ENCODE assay signal across 20 cellular contexts in genomic region chr5:167908596-167908995, GRCh38.
A peak's percentile ranks its signal among the peaks of the same experiment; 100 is the strongest.
DNase-seq lines count a peak whose midpoint lies in the region; ATAC-seq, FAIRE-seq and TF ChIP-seq lines count a peak whose summit lies in the region.
"Had no signal": no experiment of that assay in that cellular context is flagged by ENCODE, and none has a peak within 500 bp of the region (broad histone marks: within the 10 kb centered on the region; RNA-seq: fewer than 3 reads in every experiment).

No MANE protein-coding gene starts in this region.

- H3K4me3 ChIP-seq in A673 (ENCODE audit: low read depth, low read length, poor library complexity, severe bottlenecking): no peak overlapping the region
- H3K4me3 ChIP-seq in H1 (ENCODE audit: extremely low read depth in 1 of 4, insufficient read depth in 2 of 4, low read depth in 3 of 4, low read length in 4 of 4): no peak overlapping the region

- no peaks in the 10 kb centered on the region for H3K79me2 ChIP-seq in H1 (ENCODE audit: control insufficient read depth in 1 of 2, insufficient read depth in 2 of 2, low read length in 2 of 2)

- no peak overlapping the region for H3K23ac ChIP-seq in H1 (ENCODE audit: insufficient read length)

- no peak overlapping the region for H4K91ac ChIP-seq in H1 (replicated peaks; ENCODE audit: insufficient read length, low read length)

- H3K4me2 ChIP-seq in H1 (ENCODE audit: insufficient read depth in 1 of 2, low read depth in 2 of 2, low read length in 2 of 2): no peak overlapping the region

- FAIRE-seq in H1 (lab: Jason Lieb, UNC): no peak
- FAIRE-seq: H54 had no signal

- H3K9me3 ChIP-seq in A673 (ENCODE audit: low read depth, low read length, poor library complexity, severe bottlenecking) (no peaks in the 10 kb centered on the region), H1 (ENCODE audit: insufficient read depth in 2 of 2, low read depth in 1 of 2, low read length in 1 of 2) (no peaks in the 10 kb centered on the region)

- no peak overlapping the region; the same call in 1 of the 2 replicates for H2BK12ac ChIP-seq in H1 (ENCODE audit: low read depth, low read length)

- H3K23me2 ChIP-seq in H1 (ENCODE audit: low read depth, low read length): no peaks in the 10 kb centered on the region

- no peak overlapping the region for H2BK5ac ChIP-seq in H1 (ENCODE audit: low read depth, low read length)

- no peak overlapping the region for H2AFZ ChIP-seq in H1 (ENCODE audit: low read length)

- no peaks in the 10 kb centered on the region for H4K20me1 ChIP-seq in H1 (replicated peaks in 1 of 2; ENCODE audit: control insufficient read depth in 1 of 2, insufficient read depth in 2 of 2, low read length in 2 of 2)

- no peak overlapping the region for H3K9ac ChIP-seq in H1 (replicated peaks in 1 of 4; ENCODE audit: extremely low read depth in 1 of 4, low read depth in 3 of 4, low read length in 3 of 4)

- no peaks in the 10 kb centered on the region for H3K27me3 ChIP-seq in A673 (replicated peaks; ENCODE audit: insufficient read depth, low read depth, low read length, poor library complexity)
- H3K27me3 ChIP-seq in H1 (replicated peaks in 1 of 4; ENCODE audit: control insufficient read depth in 3 of 4, extremely low read depth in 1 of 4, insufficient read depth in 3 of 4, low read length in 3 of 4): peaks cover 0 to 1% (median 0%) of the 10 kb centered on the region in 4 experiments; a peak in 1 of 7 replicates

- no peak for TF ChIP-seq CTCF in A673 (conservative IDR thresholded peaks at IDR 0.05; ENCODE audit: low read depth, low read length)
- TF ChIP-seq CTCF in H1 (IDR thresholded peaks at IDR 0.05; ENCODE audit: control extremely low read depth in 1 of 3, insufficient read depth in 1 of 3, low read depth in 1 of 3, low read length in 3 of 3): no peak

- H2AK5ac ChIP-seq in H1 (ENCODE audit: low read depth, low read length): no peak overlapping the region

- H4K8ac ChIP-seq in H1 (ENCODE audit: extremely low read depth, insufficient read depth, low read length): no peak overlapping the region

- no peak overlapping the region for H2BK20ac ChIP-seq in H1 (ENCODE audit: low read length)

- DNase-seq in A673 (ENCODE audit: low spot score) (peak; percentile 78), HT1080 (ENCODE audit: low read depth) (peak; percentile 14), RPMI7951 (ENCODE audit: low read depth) (peak; percentile 54), H1 (ENCODE audit: low read depth in 1 of 2, low spot score in 2 of 2) (no peak), posterior cingulate gyrus (no peak), occipital lobe (lab: John Stamatoyannopoulos, UW) (no peak), NOMO-1 (lab: John Stamatoyannopoulos, UW; ENCODE audit: unreplicated experiment in 2 of 2) (no peak)
- DNase-seq: GF-D8; Kasumi-1; NCI-H1105 treated with DMSO at 0.1 percent for 48 hours; NCI-H2081; NCI-H2171; NCI-H446; NK-92 treated with Interleukin-12 subunit alpha and Interleukin-12 subunit beta, amount 100 ng/mL, for 24 hours; SW 1271 had no signal

- TF ChIP-seq EP300 in H1 (IDR thresholded peaks at IDR 0.05; ENCODE audit: borderline replicate concordance in 1 of 2, low read depth in 2 of 2, low read length in 2 of 2): no peak

- no TSS peak for BruUV-seq in A673 (replicated peaks; lab: Mats Ljungman, UMichigan)

- TF ChIP-seq POLR2A in H1 (IDR thresholded peaks at IDR 0.05; ENCODE audit: control extremely low read depth in 1 of 2, low read depth in 2 of 2, low read length in 2 of 2): no peak

- intact Hi-C loops in A673 (cut with micrococcal nuclease; ENCODE audit: unreplicated experiment) (no loop called here), posterior cingulate gyrus (cut with DNase I) (no loop called here)

- CTCF ChIA-PET in A673 (lab: Charles Lee): no interaction called here
- CTCF ChIA-PET in H1 (lab: Charles Lee; ENCODE audit: partially characterized antibody): interaction anchor here (0.6 kb wide), 1 partner anchor 10 kb away, joined by 3 read pairs; no protein-coding TSS in a partner anchor

- H3K36me3 ChIP-seq in A673 (ENCODE audit: insufficient read depth, low read length, poor library complexity, severe bottlenecking): no peaks in the 10 kb centered on the region
- no peaks in the 10 kb centered on the region for H3K36me3 ChIP-seq in H1 (ENCODE audit: control insufficient read depth in 2 of 4, insufficient read depth in 4 of 4, low read length in 3 of 4)

- H4K5ac ChIP-seq in H1 (ENCODE audit: insufficient read length, low read depth, low read length): no peak overlapping the region

- H3K27ac ChIP-seq in A673 (ENCODE audit: low read depth, low read length, poor library complexity, severe bottlenecking): peak overlapping the region; percentile 65
- no peak overlapping the region for H3K27ac ChIP-seq in H1 (ENCODE audit: low read depth, low read length)
- H3K27ac ChIP-seq: C4-2B had no signal

- H2BK15ac ChIP-seq in H1 (ENCODE audit: low read length): no peak overlapping the region

- no peaks in the 10 kb centered on the region for H3K79me1 ChIP-seq in H1 (ENCODE audit: low read depth, low read length)

- POLR2A ChIA-PET in A673 (lab: Charles Lee; ENCODE audit: low non-redundant PET) (interaction anchor here (0.8 kb wide), 1 partner anchor 344 kb away, joined by 19 read pairs; no protein-coding TSS in a partner anchor), H1 (lab: Charles Lee; ENCODE audit: partially characterized antibody) (no interaction called here)

- no peak for TF ChIP-seq RAD21 in H1 (IDR thresholded peaks at IDR 0.05 in 1 of 2, conservative IDR thresholded peaks at IDR 0.05 in 1 of 2; ENCODE audit: low read depth in 2 of 2, low read length in 2 of 2)

- H3K56ac ChIP-seq in H1 (replicated peaks; ENCODE audit: insufficient read length, low read depth, low read length): no peak overlapping the region

- H3K4me1 ChIP-seq in A673 (ENCODE audit: insufficient read depth, low read length, poor library complexity, severe bottlenecking) (peaks cover 63% of the 10 kb centered on the region), H1 (replicated peaks in 1 of 4; ENCODE audit: control insufficient read depth in 3 of 4, insufficient read depth in 4 of 4, low read length in 3 of 4) (peaks cover 0 to 5% (median under 1%) of the 10 kb centered on the region in 4 experiments; a peak in 3 of 7 replicates)

- H3K4ac ChIP-seq in H1 (replicated peaks; ENCODE audit: insufficient read length, low read depth, low read length): no peak overlapping the region

- H2BK120ac ChIP-seq in H1 (replicated peaks; ENCODE audit: low read depth, low read length): no peak overlapping the region

- no peak overlapping the region for H3K14ac ChIP-seq in H1 (ENCODE audit: insufficient read length)

- no peak for ATAC-seq in GM21786 (IDR thresholded peaks at IDR 0.05; ENCODE audit: unreplicated experiment)
- ATAC-seq: Panc1, Right ventricle myocardium inferior had no signal

- H3K18ac ChIP-seq in H1 (ENCODE audit: extremely low read depth, low read length): peak overlapping the region; percentile 16; the same call in 1 of the 2 replicates

TF ChIP-seq in H1, 55 proteins besides CTCF, POLR2A, EP300 and RAD21 (continues in another document):
- no peak for TF ChIP-seq TBP (IDR thresholded peaks at IDR 0.05; ENCODE audit: low read depth, low read length)

Comparison
In these comparisons a context has a peak if more than half of its experiments do, and no peak if none do; other contexts are left out.
1. DNase-seq: peak in A673 (single experiment), HT1080 (single experiment) and RPMI7951 (single experiment); none in H1 (0 of 2), posterior cingulate gyrus (0 of 10), occipital lobe (single experiment) and NOMO-1 (0 of 2).